ENCODE assay signal across 30 cellular contexts in genomic region chr13:100266026-100266425, GRCh38.
"Had no signal": no experiment of that assay in that cellular context is flagged by ENCODE, and none has a peak within 500 bp of the region (broad histone marks: within the 10 kb centered on the region; RNA-seq: fewer than 3 reads in every experiment).

No MANE protein-coding gene starts in this region.

- H3K36me3 Mint-ChIP-seq: natural killer cell had no signal

- H3K27ac Mint-ChIP-seq: mesothelial cell of epicardium; naive B cell; natural killer cell; nephron progenitor cell; neural progenitor cell; stimulated activated naive B cell treated with anti-CD40 and anti-IgM and Interleukin-4, amounts not matched to agents 10 μg/mL and 1 μg/mL and 100 μg/mL, for 72 hours had no signal

- H3K36me3 ChIP-seq: neural progenitor cell, neutrophil, right atrium auricular region, thoracic aorta had no signal

- H2AFZ ChIP-seq: neural progenitor cell, parathyroid adenoma had no signal

- H3K79me2 ChIP-seq: parathyroid adenoma had no signal

- H3K27me3 Mint-ChIP-seq: naive B cell; stimulated activated naive B cell treated with anti-CD40 and anti-IgM and Interleukin-4, amounts not matched to agents 10 μg/mL and 1 μg/mL and 100 μg/mL, for 72 hours had no signal

- H3K9me3 Mint-ChIP-seq: naive B cell, natural killer cell, nephron progenitor cell, neural progenitor cell had no signal

- DNase-seq: hippocampal formation; kidney glomerular epithelial cell; left colon; left lung; lower lobe of right lung; mammary epithelial cell; mesenchymal stem cell; naive B cell; natural killer cell; nephron progenitor cell; occipital lobe; psoas muscle; right lobe of liver; stimulated activated CD4-positive, alpha-beta T cell treated with anti-CD3 and anti-CD28 coated beads, Interleukin-12 subunit alpha, Interleukin-12 subunit beta, amount 100 ng/mL, for 4 hours; stimulated activated CD4-positive, alpha-beta T cell treated with anti-CD3 and anti-CD28 coated beads, Interleukin-15, amount 100 ng/mL, for 24 hours; stimulated activated CD4-positive, alpha-beta T cell treated with anti-CD3 and anti-CD28 coated beads, Interleukin-2, amount 100 ng/mL, for 24 hours; stimulated activated CD4-positive, alpha-beta T cell treated with anti-CD3 and anti-CD28 coated beads, Interleukin-4, amount 100 ng/mL, for 1 hour; stimulated activated naive B cell treated with anti-CD40 and anti-IgM and Interleukin-4, amounts not matched to agents 10 μg/mL and 1 μg/mL and 100 μg/mL, for 72 hours; stimulated activated naive CD8-positive, alpha-beta T cell treated with anti-CD3 and anti-CD28 coated beads, Interleukin-15, Interleukin-2, amounts not matched to agents 100 U/mL and 50 U/mL, for 24 hours; stomach; tibial artery; trophoblast cell; upper lobe of right lung had no signal

- H3K27ac ChIP-seq: left lung, lower lobe of right lung, neural progenitor cell, neutrophil, parathyroid adenoma, psoas muscle, right atrium auricular region, right lobe of liver, skin epidermis, stomach, thoracic aorta, tibial artery, upper lobe of right lung had no signal

- H3K4me3 ChIP-seq: left lung, lower lobe of right lung, neural progenitor cell, psoas muscle, right atrium auricular region, right lobe of liver, skin epidermis, stomach, thoracic aorta, tibial artery, upper lobe of right lung had no signal

- H3K9ac ChIP-seq: neural progenitor cell, parathyroid adenoma had no signal

- H3K27me3 ChIP-seq: left lung, neural progenitor cell, neutrophil, right atrium auricular region, right lobe of liver, stomach, tibial artery, upper lobe of right lung had no signal

- H3K4me2 ChIP-seq: neural progenitor cell had no signal

- H3K4me3 Mint-ChIP-seq: mesothelial cell of epicardium; naive B cell; natural killer cell; nephron progenitor cell; neural progenitor cell; stimulated activated naive B cell treated with anti-CD40 and anti-IgM and Interleukin-4, amounts not matched to agents 10 μg/mL and 1 μg/mL and 100 μg/mL, for 72 hours had no signal

- H3K9me3 ChIP-seq: left lung, lower lobe of right lung, neutrophil, psoas muscle, right atrium auricular region, right lobe of liver, stomach, thoracic aorta, tibial artery, upper lobe of right lung had no signal

- H3K4me1 ChIP-seq: left lung, lower lobe of right lung, neural progenitor cell, parathyroid adenoma, psoas muscle, right lobe of liver, stomach, upper lobe of right lung had no signal

- H3K4me1 Mint-ChIP-seq: mesothelial cell of epicardium; naive B cell; nephron progenitor cell; neural progenitor cell; stimulated activated naive B cell treated with anti-CD40 and anti-IgM and Interleukin-4, amounts not matched to agents 10 μg/mL and 1 μg/mL and 100 μg/mL, for 72 hours had no signal

- ATAC-seq: left colon; left lung; lower lobe of right lung; psoas muscle; right lobe of liver; stimulated activated naive B cell treated with anti-CD40 and anti-IgM and Interleukin-4, amounts not matched to agents 10 μg/mL and 1 μg/mL and 100 μg/mL, for 72 hours; stimulated activated naive CD8-positive, alpha-beta T cell treated with anti-CD3 and anti-CD28 coated beads, Interleukin-15, Interleukin-2, amounts not matched to agents 100 U/mL and 50 U/mL, for 24 hours; upper lobe of right lung had no signal
